In the genomic region with DNA sequence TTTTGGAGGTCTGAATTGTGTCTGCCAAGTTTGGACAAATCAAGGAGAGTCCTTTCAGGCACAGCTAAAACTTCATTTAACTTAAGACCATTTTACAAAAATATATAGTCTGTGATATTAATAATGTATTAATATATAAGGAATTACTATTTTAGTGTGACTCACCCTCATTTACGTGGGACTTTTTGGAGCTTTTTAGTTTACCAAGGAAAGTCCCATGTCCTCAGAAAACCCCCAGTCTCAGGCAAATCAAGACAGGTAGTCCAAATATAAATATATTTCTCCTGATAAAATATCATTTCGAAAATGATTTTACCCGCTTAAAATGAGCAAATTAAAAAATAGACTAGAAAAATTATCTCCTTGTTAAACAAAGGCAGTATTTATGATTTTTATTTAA, we compare ENCODE assay signal across 1 cellular context.
TF ChIP-seq lines count a peak whose summit lies in the region.

No MANE protein-coding gene starts in this region.

TF ChIP-seq in GM12878, 131 proteins besides CTCF, POLR2A, EP300 and RAD21 (continued from another document):
- TF ChIP-seq CEBPZ (IDR thresholded peaks at IDR 0.05; ENCODE audit: low read depth, low read length) (no peak), JUNB (IDR thresholded peaks at IDR 0.05) (no peak), NFYA (IDR thresholded peaks at IDR 0.05; ENCODE audit: borderline replicate concordance, low read depth, low read length) (no peak), PAX5 (IDR thresholded peaks at IDR 0.05; ENCODE audit: borderline replicate concordance, low read depth, low read length) (no peak), GABPA (IDR thresholded peaks at IDR 0.05; ENCODE audit: low read depth) (no peak), ZNF274 (IDR thresholded peaks at IDR 0.05; ENCODE audit: insufficient read depth, insufficient read length) (no peak), ASH2L (IDR thresholded peaks at IDR 0.05; ENCODE audit: borderline replicate concordance, low read depth) (no peak), MEF2B (IDR thresholded peaks at IDR 0.05; ENCODE audit: partially characterized antibody, poor library complexity, severe bottlenecking) (no peak), TCF12 (IDR thresholded peaks at IDR 0.05; ENCODE audit: low read depth, low read length) (no peak), TAF1 (IDR thresholded peaks at IDR 0.05; ENCODE audit: borderline replicate concordance, low read depth, low read length) (no peak), SMAD1 (IDR thresholded peaks at IDR 0.05; ENCODE audit: low read depth, partially characterized antibody) (no peak), ESRRA (IDR thresholded peaks at IDR 0.05; ENCODE audit: low read length) (no peak)
- TF ChIP-seq, protein P1, sequence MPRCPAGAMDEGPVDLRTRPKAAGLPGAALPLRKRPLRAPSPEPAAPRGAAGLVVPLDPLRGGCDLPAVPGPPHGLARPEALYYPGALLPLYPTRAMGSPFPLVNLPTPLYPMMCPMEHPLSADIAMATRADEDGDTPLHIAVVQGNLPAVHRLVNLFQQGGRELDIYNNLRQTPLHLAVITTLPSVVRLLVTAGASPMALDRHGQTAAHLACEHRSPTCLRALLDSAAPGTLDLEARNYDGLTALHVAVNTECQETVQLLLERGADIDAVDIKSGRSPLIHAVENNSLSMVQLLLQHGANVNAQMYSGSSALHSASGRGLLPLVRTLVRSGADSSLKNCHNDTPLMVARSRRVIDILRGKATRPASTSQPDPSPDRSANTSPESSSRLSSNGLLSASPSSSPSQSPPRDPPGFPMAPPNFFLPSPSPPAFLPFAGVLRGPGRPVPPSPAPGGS (IDR thresholded peaks at IDR 0.05; ENCODE audit: borderline replicate concordance, insufficient read depth, low read depth, low read length, poor library complexity, severe bottlenecking): no peak
- TF ChIP-seq, protein P2, sequence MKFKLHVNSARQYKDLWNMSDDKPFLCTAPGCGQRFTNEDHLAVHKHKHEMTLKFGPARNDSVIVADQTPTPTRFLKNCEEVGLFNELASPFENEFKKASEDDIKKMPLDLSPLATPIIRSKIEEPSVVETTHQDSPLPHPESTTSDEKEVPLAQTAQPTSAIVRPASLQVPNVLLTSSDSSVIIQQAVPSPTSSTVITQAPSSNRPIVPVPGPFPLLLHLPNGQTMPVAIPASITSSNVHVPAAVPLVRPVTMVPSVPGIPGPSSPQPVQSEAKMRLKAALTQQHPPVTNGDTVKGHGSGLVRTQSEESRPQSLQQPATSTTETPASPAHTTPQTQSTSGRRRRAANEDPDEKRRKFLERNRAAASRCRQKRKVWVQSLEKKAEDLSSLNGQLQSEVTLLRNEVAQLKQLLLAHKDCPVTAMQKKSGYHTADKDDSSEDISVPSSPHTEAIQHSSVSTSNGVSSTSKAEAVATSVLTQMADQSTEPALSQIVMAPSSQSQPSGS (IDR thresholded peaks at IDR 0.05; ENCODE audit: low read length): no peak
